In the genomic region with DNA sequence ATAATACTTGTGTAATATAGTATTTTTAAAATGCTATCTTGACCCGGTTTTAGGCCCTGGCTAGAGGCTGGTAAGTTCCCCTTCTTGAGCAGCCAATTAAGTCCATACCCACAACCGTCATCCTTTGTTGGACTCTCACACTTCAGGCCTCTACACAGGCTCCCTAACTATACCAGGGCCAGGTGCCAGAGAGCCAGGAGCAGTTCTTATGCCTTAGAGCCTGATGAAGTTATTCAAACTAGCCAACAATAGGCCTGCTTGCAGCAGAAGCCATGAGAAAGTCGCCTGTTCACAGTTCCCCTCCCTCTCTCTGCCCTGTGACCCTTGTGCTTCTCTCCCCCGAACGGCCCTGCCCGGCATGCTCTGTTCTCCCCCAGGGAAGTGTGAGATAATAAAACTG, we compare ENCODE assay signal across 14 cellular contexts.
A peak's percentile ranks its signal among the peaks of the same experiment; 100 is the strongest.
DNase-seq lines count a peak whose midpoint lies in the region; ATAC-seq and TF ChIP-seq lines count a peak whose summit lies in the region.
"Had no signal": no experiment of that assay in that cellular context is flagged by ENCODE, and none has a peak within 500 bp of the region (broad histone marks: within the 10 kb centered on the region; RNA-seq: fewer than 3 reads in every experiment).

No MANE protein-coding gene starts in this region.

- POLR2A ChIA-PET in naive thymus-derived CD4-positive, alpha-beta T cell (lab: Charles Lee), result no interaction called here

- peaks cover 0 to 7% (median 0%) of the 10 kb centered on the region in 11 donors for H3K9me3 Mint-ChIP-seq in naive thymus-derived CD4-positive, alpha-beta T cell
- H3K9me3 Mint-ChIP-seq: CD4-positive, alpha-beta T cell; GM23338 had no signal

- no peaks in the 10 kb centered on the region for H3K4me1 ChIP-seq in upper lobe of right lung
- H3K4me1 ChIP-seq in left ventricle myocardium inferior, result no peaks in the 10 kb centered on the region
- H3K4me1 ChIP-seq in breast epithelium, result no peaks in the 10 kb centered on the region
- no peaks in the 10 kb centered on the region for H3K4me1 ChIP-seq in naive thymus-derived CD4-positive, alpha-beta T cell (ENCODE audit: control insufficient read depth in 2 of 2, insufficient read depth in 2 of 2, low read length in 2 of 2)
- H3K4me1 ChIP-seq: Caco-2 had no signal

- peaks cover 0 to 30% (median 16%) of the 10 kb centered on the region in 5 donors for H3K27me3 Mint-ChIP-seq in naive thymus-derived CD4-positive, alpha-beta T cell

- CTCF ChIA-PET in naive thymus-derived CD4-positive, alpha-beta T cell (lab: Charles Lee), result no interaction called here

- no peaks in the 10 kb centered on the region for H3K36me3 ChIP-seq in upper lobe of right lung
- no peaks in the 10 kb centered on the region for H3K36me3 ChIP-seq in left ventricle myocardium inferior
- H3K36me3 ChIP-seq in breast epithelium, result no peaks in the 10 kb centered on the region
- H3K36me3 ChIP-seq in naive thymus-derived CD4-positive, alpha-beta T cell (ENCODE audit: control insufficient read depth in 2 of 3, insufficient read depth in 3 of 3, low read length in 3 of 3), result no peaks in the 10 kb centered on the region
- H3K36me3 ChIP-seq: BE2C had no signal

- no peak overlapping the region for H3K4me3 ChIP-seq in upper lobe of right lung
- H3K4me3 ChIP-seq in left ventricle myocardium inferior, result no peak overlapping the region
- no peak overlapping the region for H3K4me3 ChIP-seq in breast epithelium
- no peak overlapping the region for H3K4me3 ChIP-seq in naive thymus-derived CD4-positive, alpha-beta T cell (ENCODE audit: low read length)
- H3K4me3 ChIP-seq: GM23338 had no signal

- peak; percentile 1 for DNase-seq in NCI-H2029 (lab: John Stamatoyannopoulos, UW)
- no peak for DNase-seq in NCI-H2029 treated with DMSO at 0.1 percent for 48 hours (lab: John Stamatoyannopoulos, UW)
- DNase-seq in left colon, result peak in 1 of 2 donors; percentile 11
- DNase-seq in midbrain (lab: John Stamatoyannopoulos, UW), result peak; percentile 20
- no peak for DNase-seq in upper lobe of right lung
- DNase-seq in left ventricle myocardium inferior, result no peak
- no peak for DNase-seq in breast epithelium (ENCODE audit: low spot score in 2 of 2)
- no peak for DNase-seq in naive thymus-derived CD4-positive, alpha-beta T cell
- DNase-seq: BE2C; C1 segment of cervical spinal cord; Caco-2; CD4-positive, alpha-beta T cell; HCEC 1CT had no signal

- no peak for TF ChIP-seq POLR2A in breast epithelium (IDR thresholded peaks at IDR 0.05)

- H3K4me1 Mint-ChIP-seq in naive thymus-derived CD4-positive, alpha-beta T cell, result no peaks in the 10 kb centered on the region

- intact Hi-C loops in left colon (cut with DNase I, micrococcal nuclease), result no loop called here
- intact Hi-C loops in upper lobe of right lung (cut with DNase I), result no loop called here
- intact Hi-C loops in left ventricle myocardium inferior (cut with micrococcal nuclease), result no loop called here
- intact Hi-C loops in breast epithelium (cut with DNase I; ENCODE audit: low total_unique reads), result no loop called here
- intact Hi-C loops in naive thymus-derived CD4-positive, alpha-beta T cell (cut with micrococcal nuclease), result no loop called here

- H3K9me3 ChIP-seq in upper lobe of right lung (no peaks in the 10 kb centered on the region), left ventricle myocardium inferior (replicated peaks) (no peaks in the 10 kb centered on the region), breast epithelium (no peaks in the 10 kb centered on the region)
- H3K9me3 ChIP-seq in naive thymus-derived CD4-positive, alpha-beta T cell (ENCODE audit: control insufficient read depth in 2 of 3, low read length in 3 of 3), result no peaks in the 10 kb centered on the region
- H3K9me3 ChIP-seq: BE2C, Caco-2 had no signal

- ATAC-seq in left colon (peak; percentile 88), upper lobe of right lung (peak; percentile 55)
- ATAC-seq in naive thymus-derived CD4-positive, alpha-beta T cell, result no peak
- ATAC-seq: GM23338 had no signal

- H3K27ac ChIP-seq in upper lobe of right lung (no peak overlapping the region), left ventricle myocardium inferior (replicated peaks) (no peak overlapping the region), breast epithelium (no peak overlapping the region)
- H3K27ac ChIP-seq in naive thymus-derived CD4-positive, alpha-beta T cell (ENCODE audit: low read depth, low read length), result no peak overlapping the region

- H3K27ac Mint-ChIP-seq in naive thymus-derived CD4-positive, alpha-beta T cell, result no peak overlapping the region
- H3K27ac Mint-ChIP-seq: CD4-positive, alpha-beta T cell; GM23338 had no signal

- H3K36me3 Mint-ChIP-seq in naive thymus-derived CD4-positive, alpha-beta T cell, result peaks cover 0 to 4% (median 0%) of the 10 kb centered on the region in 5 donors

- TF ChIP-seq CTCF in upper lobe of right lung (IDR thresholded peaks at IDR 0.05) (no peak), left ventricle myocardium inferior (IDR thresholded peaks at IDR 0.05; ENCODE audit: borderline replicate concordance) (no peak), breast epithelium (IDR thresholded peaks at IDR 0.05) (no peak)

- H3K27me3 ChIP-seq in upper lobe of right lung (no peaks in the 10 kb centered on the region), left ventricle myocardium inferior (ENCODE audit: low read depth) (peaks cover 25% of the 10 kb centered on the region), breast epithelium (no peaks in the 10 kb centered on the region)
- H3K27me3 ChIP-seq in naive thymus-derived CD4-positive, alpha-beta T cell (ENCODE audit: control insufficient read depth in 2 of 2, insufficient read depth in 2 of 2, low read length in 2 of 2), result no peaks in the 10 kb centered on the region
- H3K27me3 ChIP-seq: BE2C had no signal

- no peak overlapping the region for H3K4me3 Mint-ChIP-seq in naive thymus-derived CD4-positive, alpha-beta T cell
- H3K4me3 Mint-ChIP-seq: CD4-positive, alpha-beta T cell; GM23338 had no signal

Comparison
In these comparisons a context has a peak if more than half of its experiments do, and no peak if none do; other contexts are left out.
1. DNase-seq: peak in NCI-H2029 (single experiment) and midbrain (single experiment); none in NCI-H2029 treated with DMSO at 0.1 percent for 48 hours (single experiment), upper lobe of right lung (single experiment), left ventricle myocardium inferior (single experiment), breast epithelium (0 of 2) and naive thymus-derived CD4-positive, alpha-beta T cell (0 of 9).